7 cellular contexts compared by ENCODE assay signal in the genomic region with DNA sequence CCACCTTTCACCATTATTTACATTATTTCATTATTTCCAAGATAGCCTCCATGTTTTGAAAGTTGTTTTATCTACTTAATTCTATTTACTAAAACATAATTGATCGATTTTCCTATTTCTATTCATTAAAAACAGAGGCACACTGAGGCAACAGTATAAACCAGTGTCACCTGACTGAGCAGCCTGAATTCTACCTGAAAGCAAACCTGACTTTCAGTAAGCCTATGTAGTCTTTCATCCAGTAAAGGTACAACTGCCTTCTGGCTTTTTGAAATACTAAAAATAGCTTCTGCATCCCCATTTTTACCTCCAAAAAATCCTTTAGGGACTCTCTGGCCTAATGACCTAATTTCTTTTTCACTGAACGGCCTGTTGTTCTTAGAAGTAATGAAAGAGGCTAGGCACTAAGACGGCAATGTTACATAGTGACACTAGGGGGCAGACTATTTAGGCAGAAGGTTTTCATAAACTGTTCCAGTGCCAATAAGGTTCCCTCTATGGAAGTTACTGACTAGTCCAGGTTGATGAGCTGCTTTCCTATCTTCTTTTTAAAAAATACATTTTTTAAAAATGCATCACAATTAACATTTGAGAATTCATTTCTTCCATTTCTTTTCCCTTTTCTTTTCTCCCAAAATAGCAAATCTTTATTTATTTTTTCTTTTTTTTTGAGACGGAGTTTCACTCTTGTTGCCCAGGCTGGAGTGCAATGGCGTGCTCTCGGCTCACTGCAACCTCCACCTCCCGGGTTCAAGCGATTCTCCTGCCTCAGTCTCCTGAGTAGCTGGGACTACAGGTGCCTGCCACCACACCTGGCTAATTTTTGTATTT. TPM values are rescaled to one million over a fixed set of nuclear protein-coding genes. Genes with fewer than 3 reads are reported as not detected.
DNase-seq lines count a peak whose midpoint lies in the region; FAIRE-seq and TF ChIP-seq lines count a peak whose summit lies in the region.

No MANE protein-coding gene starts in this region.

- H3K27me3 ChIP-seq in subcutaneous abdominal adipose tissue (ENCODE audit: control insufficient read depth in 5 of 5, insufficient read depth in 4 of 5, low read length in 5 of 5): no peaks in the 10 kb centered on the region
- H3K27me3 ChIP-seq in effector memory CD4-positive, alpha-beta T cell (replicated peaks; ENCODE audit: control insufficient read depth, insufficient read depth, low read length, poor library complexity, severe bottlenecking): no peaks in the 10 kb centered on the region

- H3K27ac Mint-ChIP-seq in MCF 10A (ENCODE audit: low read depth, unreplicated experiment): no peak overlapping the region

- no peak overlapping the region for H3K4me3 ChIP-seq in kidney (ENCODE audit: low read length in 2 of 2)
- no peak overlapping the region for H3K4me3 ChIP-seq in subcutaneous abdominal adipose tissue (ENCODE audit: low read depth in 1 of 5, low read length in 5 of 5)
- no peak overlapping the region for H3K4me3 ChIP-seq in effector memory CD4-positive, alpha-beta T cell (ENCODE audit: insufficient read depth, low read depth, low read length, poor library complexity, severe bottlenecking)

- intact Hi-C loops in MCF 10A (cut with micrococcal nuclease) (loop anchor here (1.0 kb wide), 1 partner anchor 109 kb away; no protein-coding TSS in a partner anchor), kidney (cut with DNase I) (loop anchor here (10.0 kb wide), 1 partner anchor 110 kb away; no protein-coding TSS in a partner anchor)

- TF ChIP-seq CTCF in MCF 10A (IDR thresholded peaks at IDR 0.05; ENCODE audit: unreplicated experiment): peak; percentile 67
- TF ChIP-seq CTCF in kidney (IDR thresholded peaks at IDR 0.05; ENCODE audit: borderline replicate concordance, extremely low read depth, insufficient read depth): peak; percentile 80

- FAIRE-seq in kidney (lab: Jason Lieb, UNC): peak; percentile 94

- peaks cover 16 to 22% of the 10 kb centered on the region in 2 donors for H3K36me3 ChIP-seq in kidney (ENCODE audit: control insufficient read depth in 1 of 2, insufficient read depth in 2 of 2, low read length in 2 of 2)
- H3K36me3 ChIP-seq in subcutaneous abdominal adipose tissue (ENCODE audit: control insufficient read depth in 5 of 5, insufficient read depth in 5 of 5, low read length in 5 of 5): peaks cover 27 to 72% (median 55%) of the 10 kb centered on the region in 5 donors
- H3K36me3 ChIP-seq in effector memory CD4-positive, alpha-beta T cell (ENCODE audit: control insufficient read depth, insufficient read depth, low read length): peaks cover 59% of the 10 kb centered on the region

- BruUV-seq in MCF 10A (replicated peaks; lab: Mats Ljungman, UMichigan): no TSS peak

- H3K27ac ChIP-seq in kidney (ENCODE audit: low read depth in 2 of 2, low read length in 2 of 2) (no peak overlapping the region), subcutaneous abdominal adipose tissue (ENCODE audit: low read depth, low read length) (no peak overlapping the region)
- no peak overlapping the region for H3K27ac ChIP-seq in effector memory CD4-positive, alpha-beta T cell (ENCODE audit: insufficient read depth, low read length, poor library complexity, severe bottlenecking)

- no peaks in the 10 kb centered on the region for H3K27me3 Mint-ChIP-seq in MCF 10A (ENCODE audit: insufficient read depth, unreplicated experiment)

- CTCF ChIA-PET in MCF 10A (lab: Yijun Ruan, JAX): interaction anchor here (0.6 to 6.3 kb wide), 26 partner anchors 9 to 980 kb away, joined by 3 to 80 read pairs (median 4); partner anchors contain the start of genes ANAPC5 and RNF34

- H3K4me1 ChIP-seq in kidney (ENCODE audit: control insufficient read depth in 1 of 2, insufficient read depth in 1 of 2, low read depth in 1 of 2, low read length in 2 of 2) (no peaks in the 10 kb centered on the region), subcutaneous abdominal adipose tissue (ENCODE audit: control insufficient read depth in 5 of 5, insufficient read depth in 5 of 5, low read length in 5 of 5) (peaks cover 0 to 3% (median 0%) of the 10 kb centered on the region in 5 donors)
- H3K4me1 ChIP-seq in effector memory CD4-positive, alpha-beta T cell (ENCODE audit: control insufficient read depth, insufficient read depth, low read length, poor library complexity, severe bottlenecking): peaks cover 4% of the 10 kb centered on the region

- DNase-seq in ELR (ENCODE audit: low read depth) (peak; percentile 81), HuH-7 (ENCODE audit: low spot score) (peak; percentile 23), NOMO-1 (lab: John Stamatoyannopoulos, UW; ENCODE audit: unreplicated experiment in 2 of 2) (peak; percentile 61 to 83), MCF 10A (ENCODE audit: unreplicated experiment) (peak; percentile 66), kidney (no peak)
- no peak for DNase-seq in effector memory CD4-positive, alpha-beta T cell

- H3K4me1 Mint-ChIP-seq in MCF 10A (ENCODE audit: insufficient read depth, unreplicated experiment): no peaks in the 10 kb centered on the region

- no peaks in the 10 kb centered on the region for H3K9me3 Mint-ChIP-seq in MCF 10A (ENCODE audit: unreplicated experiment)

- H3K4me3 Mint-ChIP-seq in MCF 10A (ENCODE audit: unreplicated experiment): no peak overlapping the region

- POLR2A ChIA-PET in MCF 10A (lab: Yijun Ruan, JAX): interaction anchor here (0.7 to 4.6 kb wide), 5 partner anchors 12 to 133 kb away, joined by 3 to 34 read pairs (median 3); partner anchors contain the start of genes ANAPC5 and RNF34

- H3K9ac ChIP-seq in kidney (ENCODE audit: low read length in 2 of 2): no peak overlapping the region
- peak overlapping the region in 3 of 5 donors; percentile 37 to 66 (median 60) for H3K9ac ChIP-seq in subcutaneous abdominal adipose tissue (ENCODE audit: low read length in 5 of 5)

- no peaks in the 10 kb centered on the region for H3K9me3 ChIP-seq in kidney (ENCODE audit: control insufficient read depth in 1 of 2, low read length in 2 of 2)
- H3K9me3 ChIP-seq in subcutaneous abdominal adipose tissue (ENCODE audit: control insufficient read depth in 5 of 5, low read length in 5 of 5): no peaks in the 10 kb centered on the region
- H3K9me3 ChIP-seq in effector memory CD4-positive, alpha-beta T cell (ENCODE audit: control insufficient read depth, low read length): no peaks in the 10 kb centered on the region

- peaks cover 87% of the 10 kb centered on the region for H3K36me3 Mint-ChIP-seq in MCF 10A (ENCODE audit: insufficient read depth, unreplicated experiment)

RNA-seq across cellular contexts. Expression of gene ANAPC5, which starts 17.5 kb away (rescaled TPM):
- 85.9 and 95.6 TPM in 2 replicates for total RNA-seq in MCF 10A (2022)
- total RNA-seq in kidney: 84.3 TPM
- polyA plus RNA-seq in kidney (ENCODE audit: insufficient read depth, low read depth, low replicate concordance): 85.1 TPM

RNA-seq across cellular contexts. Expression of gene CAMKK2, which starts 38.2 kb away (rescaled TPM):
- total RNA-seq in MCF 10A (2022) (31.9 and 36.3 TPM in 2 replicates), kidney (35.6 TPM)
- 16.3 TPM for polyA plus RNA-seq in kidney (ENCODE audit: insufficient read depth, low read depth, low replicate concordance)

Comparison
In these comparisons a context has a peak if more than half of its experiments do, and no peak if none do; other contexts are left out.
1. DNase-seq: peak in ELR (single experiment), HuH-7 (single experiment), NOMO-1 (2 of 2) and MCF 10A (single experiment); none in kidney (single experiment) and effector memory CD4-positive, alpha-beta T cell (0 of 3).
2. H3K9ac ChIP-seq: peak in subcutaneous abdominal adipose tissue (3 of 5); none in kidney (0 of 2).